Comparison of ENCODE assay signal across 21 cellular contexts in the genomic region with DNA sequence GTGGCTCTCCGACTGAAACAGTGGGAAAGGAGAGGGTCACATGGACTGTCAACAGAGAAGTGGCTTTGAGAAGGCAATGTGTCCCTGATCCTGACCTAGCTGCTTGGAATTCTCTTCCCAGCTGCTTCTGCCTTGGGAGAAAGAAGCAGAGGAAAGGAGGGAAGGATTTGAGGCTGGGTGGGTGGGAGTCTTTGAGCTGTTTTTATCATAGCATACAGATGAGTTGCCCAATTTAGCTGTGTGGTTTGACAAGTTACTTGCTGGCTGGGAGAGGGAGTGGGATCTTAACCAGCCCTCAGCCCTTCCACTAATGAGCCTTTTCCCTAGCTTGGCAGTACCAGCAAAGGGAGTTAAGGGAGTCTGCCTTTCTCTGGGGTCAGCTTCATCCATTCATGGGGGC. TPM values are rescaled to one million over a fixed set of nuclear protein-coding genes. Genes with fewer than 3 reads are reported as not detected.
DNase-seq lines count a peak whose midpoint lies in the region; ATAC-seq, FAIRE-seq and TF ChIP-seq lines count a peak whose summit lies in the region.
"Had no signal": no experiment of that assay in that cellular context is flagged by ENCODE, and none has a peak within 500 bp of the region (broad histone marks: within the 10 kb centered on the region; RNA-seq: fewer than 3 reads in every experiment).

No MANE protein-coding gene starts in this region.

- no TSS peak for BruUV-seq in HepG2 (replicated peaks; lab: Mats Ljungman, UMichigan)

- H3K4me3 ChIP-seq in HepG2 (replicated peaks in 1 of 3; ENCODE audit: insufficient read depth in 1 of 3, low read depth in 2 of 3, low read length in 3 of 3) = no peak overlapping the region
- H3K4me3 ChIP-seq in right lobe of liver = no peak overlapping the region
- H3K4me3 ChIP-seq in osteoblast (ENCODE audit: insufficient read depth, low read length) = no peak overlapping the region
- H3K4me3 ChIP-seq in tibial artery = no peak overlapping the region
- H3K4me3 ChIP-seq: MG63 had no signal

- H3K27me3 Mint-ChIP-seq in brain = no peaks in the 10 kb centered on the region
- H3K27me3 Mint-ChIP-seq: activated T-helper 17 cell treated with anti-CD3 and anti-CD28 coated beads, Interleukin-2, amount 50 U/mL, for 72 hours; naive thymus-derived CD4-positive, alpha-beta T cell had no signal

- CTCF ChIA-PET in HepG2 (lab: Yijun Ruan, JAX; ENCODE audit: low intra/inter-chr PET ratio, low total read pairs) = no interaction called here

- 100% methylated on average over 1 of the region's 1 CpG for WGBS in HepG2 (ENCODE audit: low lambda C conversion rate)
- 83% methylated on average over 1 of the region's 1 CpG for WGBS in right lobe of liver (ENCODE audit: insufficient coverage, low coverage, low lambda C conversion rate, missing lambda C conversion rate)

- peak overlapping the region in 4 of 5 experiments; percentile 51 to 91 (median 76) for H3K27ac Mint-ChIP-seq in brain
- H3K27ac Mint-ChIP-seq: activated T-helper 17 cell treated with anti-CD3 and anti-CD28 coated beads, Interleukin-2, amount 50 U/mL, for 72 hours had no signal

- in situ Hi-C loops in HepG2 (cut with HindIII; ENCODE audit: extremely low pct_ligation_motif_present, low pct_unique_long_range_greater_than_20kb) = no loop called here

- no peak for TF ChIP-seq CTCF in HepG2 (CRISPR knock-in tag; IDR thresholded peaks at IDR 0.05)
- TF ChIP-seq CTCF in right lobe of liver (IDR thresholded peaks at IDR 0.05) = no peak
- TF ChIP-seq CTCF in brain (conservative IDR thresholded peaks at IDR 0.05) = no peak
- no peak for TF ChIP-seq CTCF in osteoblast (IDR thresholded peaks at IDR 0.05; ENCODE audit: extremely low read depth, low read depth, low read length)
- TF ChIP-seq CTCF in tibial artery (IDR thresholded peaks at IDR 0.05) = no peak

- H3K79me2 ChIP-seq in HepG2 (ENCODE audit: insufficient read depth, low read length) (peaks cover 11% of the 10 kb centered on the region), osteoblast (ENCODE audit: insufficient read depth, low read length) (peaks cover 99% of the 10 kb centered on the region)

- H3K4me1 Mint-ChIP-seq in brain = peaks cover 85% of the 10 kb centered on the region

- H3K36me3 ChIP-seq in HepG2 (replicated peaks in 1 of 2; ENCODE audit: control insufficient read depth in 1 of 2, insufficient read depth in 2 of 2, low read length in 2 of 2) = peaks cover 1 to 17% of the 10 kb centered on the region in 2 experiments; a peak in 3 of 5 replicates
- H3K36me3 ChIP-seq in right lobe of liver = no peaks in the 10 kb centered on the region
- H3K36me3 ChIP-seq in osteoblast (ENCODE audit: insufficient read depth, low read length) = peaks cover 6% of the 10 kb centered on the region
- no peaks in the 10 kb centered on the region for H3K36me3 ChIP-seq in tibial artery
- H3K36me3 ChIP-seq: BE2C had no signal

- POLR2A ChIA-PET in HepG2 (lab: Yijun Ruan, JAX) = no interaction called here

- H3K4me1 ChIP-seq in HepG2 (ENCODE audit: insufficient read depth, low read length) (peaks cover 24% of the 10 kb centered on the region), right lobe of liver (peaks cover 0 to 19% (median 0%) of the 10 kb centered on the region in 4 donors), osteoblast (ENCODE audit: insufficient read depth, low read length) (peaks cover 49% of the 10 kb centered on the region), tibial artery (peaks cover 5 to 98% (median 73%) of the 10 kb centered on the region in 4 donors)
- H3K4me1 ChIP-seq: BE2C had no signal

- H3K27ac ChIP-seq in HepG2 (ENCODE audit: extremely low read length, insufficient read depth, low read length) = no peak overlapping the region
- no peak overlapping the region for H3K27ac ChIP-seq in right lobe of liver
- H3K27ac ChIP-seq in osteoblast (ENCODE audit: low read depth, low read length) = peak overlapping the region; percentile 42
- peak overlapping the region; percentile 18 to 26 for H3K27ac ChIP-seq in tibial artery

- ATAC-seq in HepG2 (no peak), right lobe of liver (no peak)
- no peak for ATAC-seq in stimulated activated naive CD8-positive, alpha-beta T cell treated with anti-CD3 and anti-CD28 coated beads, Interleukin-15, Interleukin-2, amounts not matched to agents 100 U/mL and 50 U/mL, for 24 hours
- ATAC-seq: activated T-helper 17 cell treated with anti-CD3 and anti-CD28 coated beads, Interleukin-2, amount 50 U/mL, for 72 hours; naive thymus-derived CD4-positive, alpha-beta T cell had no signal

- TF ChIP-seq EP300 in HepG2 (IDR thresholded peaks at IDR 0.05; ENCODE audit: low read depth in 2 of 2, low read length in 2 of 2) (no peak), HepG2 (CRISPR knock-in tag; IDR thresholded peaks at IDR 0.05; ENCODE audit: borderline replicate concordance) (no peak)

- H3K4me2 ChIP-seq in HepG2 (ENCODE audit: low read depth, low read length) (no peak overlapping the region), osteoblast (ENCODE audit: insufficient read depth, low read length) (no peak overlapping the region)

- H2AFZ ChIP-seq in HepG2 (ENCODE audit: low read length) = no peak overlapping the region
- no peak overlapping the region for H2AFZ ChIP-seq in osteoblast (ENCODE audit: low read length)

- DNase-seq in HepG2 (ENCODE audit: low spot score) (no peak), right lobe of liver (no peak), osteoblast (ENCODE audit: insufficient read length, low spot score, missing footprints) (no peak), tibial artery (no peak)
- DNase-seq in activated CD4-positive, CD25-positive, alpha-beta regulatory T cell treated with anti-CD3 and anti-CD28 coated beads, Interleukin-2, amount 50 U/mL, for 72 hours = no peak
- no peak for DNase-seq in activated CD4-positive, alpha-beta T cell treated with anti-CD3 and anti-CD28 coated beads for 1 hour
- no peak for DNase-seq in stimulated activated naive CD8-positive, alpha-beta T cell treated with anti-CD3 and anti-CD28 coated beads, Interleukin-15, Interleukin-2, amounts not matched to agents 100 U/mL and 50 U/mL, for 24 hours
- DNase-seq: activated CD4-positive, alpha-beta T cell treated with anti-CD3 and anti-CD28 coated beads for 4 hours; BE2C; dermis blood vessel endothelial cell; MG63; naive thymus-derived CD4-positive, alpha-beta T cell; NCI-H1694; NCI-H69; small intestine; stimulated activated CD4-positive, alpha-beta T cell treated with anti-CD3 and anti-CD28 coated beads, Interleukin-4, amount 100 ng/mL, for 1 hour had no signal

- TF ChIP-seq POLR2A in HepG2 (IDR thresholded peaks at IDR 0.05; ENCODE audit: insufficient read depth in 1 of 2, low read depth in 2 of 2, low read length in 2 of 2) (no peak), right lobe of liver (IDR thresholded peaks at IDR 0.05) (no peak)

- no peaks in the 10 kb centered on the region for H3K27me3 ChIP-seq in HepG2 (ENCODE audit: control insufficient read depth in 1 of 2, insufficient read depth in 2 of 2, low read length in 2 of 2)
- H3K27me3 ChIP-seq in right lobe of liver = no peaks in the 10 kb centered on the region
- no peaks in the 10 kb centered on the region for H3K27me3 ChIP-seq in osteoblast (ENCODE audit: insufficient read depth, low read length)
- no peaks in the 10 kb centered on the region for H3K27me3 ChIP-seq in tibial artery
- H3K27me3 ChIP-seq: BE2C, MG63 had no signal

- intact Hi-C loops in HepG2 (cut with micrococcal nuclease; ENCODE audit: unreplicated experiment) = no loop called here
- intact Hi-C loops in right lobe of liver (cut with DNase I) = no loop called here
- intact Hi-C loops in tibial artery (cut with DNase I; ENCODE audit: low total_unique reads) = no loop called here

- no peak for FAIRE-seq in HepG2 (lab: Jason Lieb, UNC)
- FAIRE-seq: A204.1, D721Med, GM18507, small intestine had no signal

- H4K20me1 ChIP-seq in HepG2 (ENCODE audit: insufficient read depth, low read length) (peaks cover 8% of the 10 kb centered on the region), osteoblast (ENCODE audit: insufficient read depth, low read length) (peaks cover 91% of the 10 kb centered on the region)

- H3K36me3 Mint-ChIP-seq in brain = peaks cover 4% of the 10 kb centered on the region

- TF ChIP-seq RAD21 in HepG2 (CRISPR knock-in tag; IDR thresholded peaks at IDR 0.05) = no peak

- no peak overlapping the region for H3K9ac ChIP-seq in HepG2 (ENCODE audit: insufficient read depth, low read depth, low read length)

- H3K9me3 ChIP-seq in HepG2 (ENCODE audit: low read length) (no peaks in the 10 kb centered on the region), right lobe of liver (no peaks in the 10 kb centered on the region), osteoblast (ENCODE audit: low read depth, low read length) (no peaks in the 10 kb centered on the region), tibial artery (no peaks in the 10 kb centered on the region)
- H3K9me3 ChIP-seq: BE2C, MG63 had no signal

- no peak overlapping the region for H3K4me3 Mint-ChIP-seq in brain

- no peaks in the 10 kb centered on the region for H3K9me3 Mint-ChIP-seq in brain
- H3K9me3 Mint-ChIP-seq: activated T-helper 17 cell treated with anti-CD3 and anti-CD28 coated beads, Interleukin-2, amount 50 U/mL, for 72 hours; naive thymus-derived CD4-positive, alpha-beta T cell had no signal

RNA-seq across cellular contexts. Expression of a gene that starts 51.1 kb away (rescaled TPM):
- total RNA-seq in HepG2 (2016; rRNA removed; fragmentation: Illumina TruSeq; extraction: Trizol) (2.2 and 2.7 TPM in 2 replicates), right lobe of liver (10 to 100 TPM in 4 of 6 experiments, 1 to 10 TPM in 2; 7.7 to 44.2 (median 18.1) TPM), osteoblast (135 and 141 TPM in 2 replicates)
- 0.79 and 0.91 TPM in 2 replicates for total RNA-seq in HepG2 (2016; cell fraction: cytosol; rRNA removed; fragmentation: Illumina TruSeq; extraction: Trizol; ENCODE audit: low read depth)
- 2.5 TPM in 2 replicates for total RNA-seq in HepG2 (2016; cell fraction: insoluble cytoplasmic fraction; rRNA removed; fragmentation: Illumina TruSeq; extraction: Trizol)
- 1.5 and 2.5 TPM in 2 replicates for total RNA-seq in HepG2 (2016; cell fraction: membrane; rRNA removed; fragmentation: Illumina TruSeq; extraction: Trizol)
- 1.3 and 1.7 TPM in 2 replicates for total RNA-seq in HepG2 (2016; cell fraction: nucleus; rRNA removed; fragmentation: Illumina TruSeq; extraction: Trizol)
- polyA plus RNA-seq in HepG2 (2011; rRNA removed) (0.87 and 1.1 TPM in 2 replicates), brain (ENCODE audit: insufficient read depth, low read depth, low replicate concordance) (52.8 TPM)
- polyA plus RNA-seq in HepG2 (2011; cell fraction: cytosol; rRNA removed) = 0.72 and 0.73 TPM in 2 replicates
- polyA plus RNA-seq in HepG2 (2011; cell fraction: nucleus; rRNA removed) = 0.59 and 0.69 TPM in 2 replicates
- 1.2 and 1.4 TPM in 2 replicates for polyA plus RNA-seq in HepG2 (2012)
- 4.6 and 5.7 TPM in 2 replicates for polyA plus RNA-seq in HepG2 (2016; cell fraction: cytosol; fragmentation: Illumina TruSeq; extraction: Trizol; ENCODE audit: low read depth)
- 10.1 and 12.3 TPM in 2 replicates for polyA plus RNA-seq in HepG2 (2016; cell fraction: insoluble cytoplasmic fraction; fragmentation: Illumina TruSeq; extraction: Trizol; ENCODE audit: low read depth)
- 6.4 and 6.8 TPM in 2 replicates for polyA plus RNA-seq in HepG2 (2016; cell fraction: membrane; fragmentation: Illumina TruSeq; extraction: Trizol; ENCODE audit: low read depth)
- 8.9 and 9.0 TPM in 2 replicates for polyA plus RNA-seq in HepG2 (2016; cell fraction: nucleus; fragmentation: Illumina TruSeq; extraction: Trizol; ENCODE audit: insufficient read depth, low read depth)
- polyA minus RNA-seq in HepG2 (2011; rRNA and poly(A)+ RNA removed; ENCODE audit: low replicate concordance) = 0.72 and 4.7 TPM in 2 replicates
- 0.70 and 0.89 TPM in 2 replicates for polyA minus RNA-seq in HepG2 (2011; cell fraction: cytosol; rRNA and poly(A)+ RNA removed)
- 0.39 and 0.75 TPM in 2 replicates for polyA minus RNA-seq in HepG2 (2011; cell fraction: nucleus; rRNA and poly(A)+ RNA removed)
- polyA plus RNA-seq: naive thymus-derived CD4-positive, alpha-beta T cell had no signal

Comparison
In these comparisons a context has a peak if more than half of its experiments do, and no peak if none do; other contexts are left out.
1. H3K27ac ChIP-seq: peak in osteoblast (single experiment) and tibial artery (2 of 2); none in HepG2 (single experiment) and right lobe of liver (0 of 3).